In the genomic region with DNA sequence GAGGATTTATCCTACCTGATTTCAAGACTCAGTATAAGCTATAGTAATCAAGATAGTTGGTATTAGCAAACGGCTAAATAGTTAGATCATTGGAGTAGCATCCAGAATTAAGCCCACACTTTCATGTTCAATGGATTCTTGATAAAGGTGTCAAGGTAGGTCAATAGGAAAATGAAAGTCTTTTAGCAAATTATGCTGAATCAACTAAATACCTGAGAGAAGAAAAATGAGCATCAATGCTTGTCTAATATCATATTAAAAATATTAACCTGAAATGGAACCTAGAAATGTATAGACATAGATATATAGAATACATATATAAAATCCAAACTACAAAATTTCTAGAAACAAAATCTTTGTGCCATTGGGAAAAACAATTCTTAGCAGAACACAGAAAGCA, we compare ENCODE assay signal across 35 cellular contexts.
"Had no signal": no experiment of that assay in that cellular context is flagged by ENCODE, and none has a peak within 500 bp of the region (broad histone marks: within the 10 kb centered on the region; RNA-seq: fewer than 3 reads in every experiment).

No MANE protein-coding gene starts in this region.

- H3K9me3 ChIP-seq: MG63 had no signal

- DNase-seq: MG63, MM.1S, MV-4-11, NCI-H1048, NCI-H1092, NCI-H1092 treated with DMSO at 0.1 percent for 48 hours, NCI-H1105, NCI-H1105 treated with DMSO at 0.1 percent for 48 hours, NCI-H1417, NCI-H1417 treated with DMSO at 0.1 percent for 48 hours, NCI-H1436, NCI-H1436 treated with DMSO at 0.1 percent for 48 hours, NCI-H146, NCI-H1694, NCI-H1694 treated with DMSO at 0.1 percent for 48 hours, NCI-H187, NCI-H187 treated with DMSO at 0.1 percent for 48 hours, NCI-H1930, NCI-H2029, NCI-H2029 treated with DMSO at 0.1 percent for 48 hours, NCI-H2081, NCI-H2081 treated with DMSO at 0.1 percent for 48 hours, NCI-H2107, NCI-H2171, NCI-H2171 treated with DMSO at 0.1 percent for 48 hours, NCI-H2227 treated with DMSO at 0.1 percent for 48 hours, NCI-H226, NCI-H345, NCI-H446, NCI-H446 treated with DMSO at 0.1 percent for 48 hours, NCI-H510A, NCI-H510A treated with DMSO at 0.1 percent for 48 hours, NCI-H524, NCI-H524 treated with DMSO at 0.1 percent for 48 hours, NCI-H526 had no signal

- H3K36me3 ChIP-seq: MG63 had no signal

- H3K27me3 ChIP-seq: MG63 had no signal

- H3K4me3 ChIP-seq: MG63 had no signal
